In genomic region chr1:97630968-97631367, GRCh38 we compare ENCODE assay signal across 16 cellular contexts.
DNase-seq lines count a peak whose midpoint lies in the region; ATAC-seq, FAIRE-seq and TF ChIP-seq lines count a peak whose summit lies in the region.
"Had no signal": no experiment of that assay in that cellular context is flagged by ENCODE, and none has a peak within 500 bp of the region (broad histone marks: within the 10 kb centered on the region; RNA-seq: fewer than 3 reads in every experiment).

No MANE protein-coding gene starts in this region.

- H3K4me3 ChIP-seq in right cardiac atrium (ENCODE audit: low read length) (no peak overlapping the region), endodermal cell (ENCODE audit: low read length) (no peak overlapping the region), small intestine (ENCODE audit: low read depth in 1 of 2, low read length in 2 of 2) (no peak overlapping the region), hepatocyte (no peak overlapping the region)
- H3K4me3 ChIP-seq: spleen had no signal

- H3K36me3 ChIP-seq in endodermal cell (ENCODE audit: control insufficient read depth, insufficient read depth, low read length): no peaks in the 10 kb centered on the region
- H3K36me3 ChIP-seq in small intestine (ENCODE audit: control insufficient read depth in 2 of 2, insufficient read depth in 2 of 2, low read length in 2 of 2): no peaks in the 10 kb centered on the region
- H3K36me3 ChIP-seq in hepatocyte (replicated peaks; ENCODE audit: insufficient read depth, low read depth): no peaks in the 10 kb centered on the region

- H4K20me1 ChIP-seq in hepatocyte (ENCODE audit: insufficient read depth, poor library complexity, severe bottlenecking): no peaks in the 10 kb centered on the region

- no peak overlapping the region for H3K4me3 Mint-ChIP-seq in endodermal cell
- H3K4me3 Mint-ChIP-seq: activated B cell treated with CpG ODN at 0.5 μM for 24 hours; activated T-helper 17 cell treated with anti-CD3 and anti-CD28 coated beads, Interleukin-2, amount 50 U/mL, for 72 hours; immature natural killer cell; natural killer cell had no signal

- no peaks in the 10 kb centered on the region for H3K79me2 ChIP-seq in hepatocyte

- WGBS in right cardiac atrium: 29% methylated on average over 3 of the region's 3 CpGs
- WGBS in endodermal cell (ENCODE audit: insufficient coverage in 1 of 2, insufficient read length in 1 of 2), 2 experiments: 70 to 87% methylated on average over 3 of the region's 3 CpGs
- 54 to 86% (median 82%) methylated on average over 3 of the region's 3 CpGs for WGBS in small intestine, 3 donors
- WGBS in hepatocyte (ENCODE audit: low lambda C conversion rate, missing lambda C conversion rate): 51% methylated on average over 3 of the region's 3 CpGs

- peaks cover 49% of the 10 kb centered on the region for H3K4me1 Mint-ChIP-seq in endodermal cell
- H3K4me1 Mint-ChIP-seq: activated B cell treated with CpG ODN at 0.5 μM for 24 hours; activated T-helper 17 cell treated with anti-CD3 and anti-CD28 coated beads, Interleukin-2, amount 50 U/mL, for 72 hours had no signal

- H3K36me3 Mint-ChIP-seq in endodermal cell (ENCODE audit: low read depth): no peaks in the 10 kb centered on the region
- H3K36me3 Mint-ChIP-seq: natural killer cell had no signal

- no peak overlapping the region for H3K9ac ChIP-seq in endodermal cell (ENCODE audit: extremely low read depth, low read length, poor library complexity, severe bottlenecking)

- DNase-seq in Right ventricle myocardium superior (no peak), right cardiac atrium (no peak), NCI-H345 treated with DMSO at 0.1 percent for 48 hours (lab: John Stamatoyannopoulos, UW; ENCODE audit: unreplicated experiment) (peak; percentile 43), endodermal cell (peak; percentile 44), small intestine (peak; percentile 3), hepatocyte (ENCODE audit: low spot score) (no peak), GM10266 (ENCODE audit: extremely low spot score) (no peak)
- DNase-seq: activated B cell treated with CpG ODN at 0.5 μM for 24 hours, immature natural killer cell, natural killer cell, NCI-H1694, spleen had no signal

- no peak overlapping the region for H3K27ac Mint-ChIP-seq in endodermal cell
- H3K27ac Mint-ChIP-seq: activated B cell treated with CpG ODN at 0.5 μM for 24 hours; activated T-helper 17 cell treated with anti-CD3 and anti-CD28 coated beads, Interleukin-2, amount 50 U/mL, for 72 hours; immature natural killer cell; natural killer cell had no signal

- no peak for TF ChIP-seq CTCF in endodermal cell (conservative IDR thresholded peaks at IDR 0.05)
- TF ChIP-seq CTCF in hepatocyte (IDR thresholded peaks at IDR 0.05; ENCODE audit: poor library complexity): no peak
- TF ChIP-seq CTCF in GM10266 (IDR thresholded peaks at IDR 0.05; ENCODE audit: control insufficient read depth, insufficient read depth, low read depth, missing control alignments): no peak

- intact Hi-C loops in Right ventricle myocardium superior (cut with DNase I): no loop called here
- intact Hi-C loops in right cardiac atrium (cut with DNase I): no loop called here

- H3K4me2 ChIP-seq in hepatocyte: no peak overlapping the region

- no peaks in the 10 kb centered on the region for H3K27me3 ChIP-seq in right cardiac atrium (ENCODE audit: control insufficient read depth, insufficient read depth)
- H3K27me3 ChIP-seq in endodermal cell (ENCODE audit: control insufficient read depth, insufficient read depth, low read length, poor library complexity, severe bottlenecking): no peaks in the 10 kb centered on the region
- H3K27me3 ChIP-seq in small intestine (ENCODE audit: control insufficient read depth in 2 of 2, insufficient read depth in 2 of 2, low read length in 2 of 2): no peaks in the 10 kb centered on the region
- no peaks in the 10 kb centered on the region for H3K27me3 ChIP-seq in hepatocyte
- H3K27me3 ChIP-seq: spleen had no signal

- no peaks in the 10 kb centered on the region for H3K9me2 ChIP-seq in hepatocyte (replicated peaks; ENCODE audit: insufficient read depth)

- H3K27me3 Mint-ChIP-seq in endodermal cell (ENCODE audit: insufficient read depth): no peaks in the 10 kb centered on the region
- H3K27me3 Mint-ChIP-seq: activated B cell treated with CpG ODN at 0.5 μM for 24 hours; activated T-helper 17 cell treated with anti-CD3 and anti-CD28 coated beads, Interleukin-2, amount 50 U/mL, for 72 hours had no signal

- ATAC-seq in Right ventricle myocardium superior (ENCODE audit: poor library complexity) (peak; percentile 52), right cardiac atrium (no peak), HG03457 (IDR thresholded peaks at IDR 0.05; ENCODE audit: unreplicated experiment) (no peak)
- ATAC-seq: activated T-helper 17 cell treated with anti-CD3 and anti-CD28 coated beads, Interleukin-2, amount 50 U/mL, for 72 hours; natural killer cell had no signal

- no peak for FAIRE-seq in small intestine (lab: Jason Lieb, UNC)
- FAIRE-seq: G401.6, urothelium cell line had no signal

- no peaks in the 10 kb centered on the region for H3K9me3 Mint-ChIP-seq in endodermal cell
- H3K9me3 Mint-ChIP-seq: activated B cell treated with CpG ODN at 0.5 μM for 24 hours; activated T-helper 17 cell treated with anti-CD3 and anti-CD28 coated beads, Interleukin-2, amount 50 U/mL, for 72 hours; immature natural killer cell; natural killer cell had no signal

- H3K27ac ChIP-seq in right cardiac atrium (ENCODE audit: low read length) (no peak overlapping the region), endodermal cell (ENCODE audit: low read depth, low read length) (peak overlapping the region; percentile 55), small intestine (ENCODE audit: low read depth in 1 of 2, low read length in 1 of 2) (no peak overlapping the region), hepatocyte (no peak overlapping the region)
- H3K27ac ChIP-seq: spleen had no signal

- H2AFZ ChIP-seq in hepatocyte: no peak overlapping the region

- H3K4me1 ChIP-seq in right cardiac atrium (ENCODE audit: control insufficient read depth, insufficient read depth, low read length) (peaks cover 6% of the 10 kb centered on the region), endodermal cell (ENCODE audit: control insufficient read depth, insufficient read depth, low read length) (peaks cover 9% of the 10 kb centered on the region), small intestine (ENCODE audit: control insufficient read depth in 2 of 2, insufficient read depth in 1 of 2, low read depth in 1 of 2, low read length in 1 of 2) (no peaks in the 10 kb centered on the region), hepatocyte (ENCODE audit: insufficient read depth) (no peaks in the 10 kb centered on the region)

- H3K9me3 ChIP-seq in right cardiac atrium (ENCODE audit: control insufficient read depth, low read length) (no peaks in the 10 kb centered on the region), endodermal cell (ENCODE audit: control insufficient read depth, low read length) (no peaks in the 10 kb centered on the region), small intestine (ENCODE audit: control insufficient read depth, low read depth) (no peaks in the 10 kb centered on the region), hepatocyte (ENCODE audit: low read depth) (no peaks in the 10 kb centered on the region)
- H3K9me3 ChIP-seq: spleen had no signal

Comparison
In these comparisons a context has a peak if more than half of its experiments do, and no peak if none do; other contexts are left out.
1. DNase-seq: peak in NCI-H345 treated with DMSO at 0.1 percent for 48 hours (single experiment), endodermal cell (single experiment) and small intestine (single experiment); none in Right ventricle myocardium superior (single experiment), right cardiac atrium (0 of 3), hepatocyte (single experiment) and GM10266 (single experiment).